8 cellular contexts compared by ENCODE assay signal in genomic region chr5:41903892-41904799, GRCh38. TPM values are rescaled to one million over a fixed set of nuclear protein-coding genes. Genes with fewer than 3 reads are reported as not detected.
DNase-seq lines count a peak whose midpoint lies in the region; ATAC-seq, FAIRE-seq and TF ChIP-seq lines count a peak whose summit lies in the region.

TSS of gene RIMOC1 (plus strand) at chr5:41904344. CDS start at chr5:41904368, 24 bp downstream.

- H3K4me2 ChIP-seq in keratinocyte (ENCODE audit: control insufficient read depth, extremely low read depth, insufficient read depth, low read depth, low read length) = peak within 1 kb of the TSS; percentile 90

- peak; percentile 95 for TF ChIP-seq POLR2A in GM19193 (IDR thresholded peaks at IDR 0.05; ENCODE audit: extremely low read depth, insufficient read depth, insufficient read length)

- H3K4me3 ChIP-seq in keratinocyte (ENCODE audit: control insufficient read depth in 2 of 3, extremely low read depth in 1 of 3, insufficient read depth in 2 of 3, low read depth in 1 of 3, low read length in 3 of 3) = peak within 1 kb of the TSS; percentile 78 to 97 (median 92)

- peaks cover 0 to 2% of the 10 kb centered on the region in 2 experiments for H3K36me3 ChIP-seq in keratinocyte (ENCODE audit: control insufficient read depth in 2 of 2, extremely low read depth in 1 of 2, insufficient read depth in 2 of 2, low read length in 2 of 2)

- H3K27me3 Mint-ChIP-seq in chondrocyte (ENCODE audit: low read depth) = peaks cover 2% of the 10 kb centered on the region

- DNase-seq in AML-193 (lab: John Stamatoyannopoulos, UW) (peak; percentile 97 to 98), NCI-H510A treated with DMSO at 0.1 percent for 48 hours (lab: John Stamatoyannopoulos, UW) (peak; percentile 98), chondrocyte (ENCODE audit: low spot score) (peak; percentile 99), keratinocyte (ENCODE audit: low read depth, low spot score) (peak; percentile 95)
- DNase-seq in activated CD4-positive, alpha-beta T cell treated with anti-CD3 and anti-CD28 coated beads for 24 hours (ENCODE audit: low read depth in 2 of 2) = peak; percentile 92 to 97
- peak; percentile 94 for DNase-seq in stimulated activated CD4-positive, alpha-beta T cell treated with anti-CD3 and anti-CD28 coated beads, Interleukin-15, amount 100 ng/mL, for 1 hour (ENCODE audit: low read depth in 1 of 2, low spot score in 1 of 2)

- H3K9ac ChIP-seq in keratinocyte (ENCODE audit: control insufficient read depth, extremely low read depth, insufficient read depth, low read length) = peak within 1 kb of the TSS; percentile 99

- no peaks in the 10 kb centered on the region for H3K27me3 ChIP-seq in keratinocyte (ENCODE audit: control insufficient read depth, extremely low read depth, insufficient read depth, low read length)

- dilution Hi-C loops in keratinocyte (cut with MboI; ENCODE audit: extremely low pct_ligation_motif_present, low sequenced_read_pairs) = no loop called here

- ATAC-seq in HG03439 (IDR thresholded peaks at IDR 0.05; ENCODE audit: unreplicated experiment) = peak; percentile 99

- H3K4me1 ChIP-seq in keratinocyte (ENCODE audit: control insufficient read depth, extremely low read depth, insufficient read depth, low read length) = peaks cover 11% of the 10 kb centered on the region

- H3K79me2 ChIP-seq in keratinocyte (ENCODE audit: control insufficient read depth, insufficient read depth, low read length) = peaks cover 28% of the 10 kb centered on the region

- no peak for TF ChIP-seq CTCF in chondrocyte (IDR thresholded peaks at IDR 0.05)
- TF ChIP-seq CTCF in keratinocyte (optimal IDR thresholded peaks at IDR 0.05 in 1 of 3, IDR thresholded peaks at IDR 0.05 in 1 of 3, conservative IDR thresholded peaks at IDR 0.05 in 1 of 3; ENCODE audit: extremely low read depth in 1 of 3, insufficient read depth in 2 of 3, low read length in 3 of 3) = no peak

- peak within 1 kb of the TSS; percentile 100 for H3K27ac Mint-ChIP-seq in chondrocyte (ENCODE audit: unreplicated experiment)

- H3K36me3 Mint-ChIP-seq in chondrocyte (ENCODE audit: low read depth) = no peaks in the 10 kb centered on the region

- peak within 1 kb of the TSS; percentile 96 for H2AFZ ChIP-seq in keratinocyte (ENCODE audit: control insufficient read depth, low read length)

- no peaks in the 10 kb centered on the region for H4K20me1 ChIP-seq in keratinocyte (ENCODE audit: control insufficient read depth, extremely low read depth, insufficient read depth, low read length)

- H3K4me1 Mint-ChIP-seq in chondrocyte (ENCODE audit: low read depth) = peaks cover 46% of the 10 kb centered on the region

- no peaks in the 10 kb centered on the region for H3K9me3 ChIP-seq in keratinocyte (ENCODE audit: control insufficient read depth, low read depth, low read length)

- no peaks in the 10 kb centered on the region for H3K9me1 ChIP-seq in keratinocyte (ENCODE audit: control insufficient read depth, extremely low read depth, insufficient read depth, low read length)

- peak within 1 kb of the TSS; percentile 96 for H3K27ac ChIP-seq in keratinocyte (ENCODE audit: control insufficient read depth, insufficient read depth, low read length)

- peak within 1 kb of the TSS; percentile 90 for H3K4me3 Mint-ChIP-seq in chondrocyte (ENCODE audit: unreplicated experiment)

- peak; percentile 90 for FAIRE-seq in keratinocyte (lab: Jason Lieb, UNC)

- no peaks in the 10 kb centered on the region for H3K9me3 Mint-ChIP-seq in chondrocyte (ENCODE audit: low read depth)

RNA-seq across cellular contexts. Expression of gene RIMOC1, which starts in this region (rescaled TPM):
- 35.9 to 41.0 TPM (median 38.9 TPM) in 3 replicates for total RNA-seq in chondrocyte
- polyA plus RNA-seq in keratinocyte = 16.8 to 23.7 TPM (median 17.6 TPM) in 3 replicates
- polyA plus RNA-seq in keratinocyte (2011; ENCODE audit: low read depth) = 18.6 TPM
- polyA plus RNA-seq in keratinocyte (2011; cell fraction: cytosol; rRNA removed) = 12.3 and 26.7 TPM in 2 replicates
- polyA plus RNA-seq in keratinocyte (2011; cell fraction: nucleus; rRNA removed) = 11.1 and 17.2 TPM in 2 replicates
- polyA plus RNA-seq in keratinocyte (2012; ENCODE audit: low replicate concordance) = 9.4 and 10.1 TPM in 2 replicates
- polyA minus RNA-seq in keratinocyte = 6.5 to 28.5 TPM (median 19.3 TPM) in 3 replicates
- polyA minus RNA-seq in keratinocyte (2011; cell fraction: cytosol; rRNA and poly(A)+ RNA removed) = 13.8 TPM
- 7.6 and 13.2 TPM in 2 replicates for polyA minus RNA-seq in keratinocyte (2011; cell fraction: nucleus; rRNA and poly(A)+ RNA removed)

Comparison
In these comparisons a context has a peak if more than half of its experiments do, and no peak if none do; other contexts are left out.
1. Peak in every context shown above with its lines: DNase-seq, ATAC-seq, H3K4me3 ChIP-seq and H3K27ac ChIP-seq.